In the genomic region with DNA sequence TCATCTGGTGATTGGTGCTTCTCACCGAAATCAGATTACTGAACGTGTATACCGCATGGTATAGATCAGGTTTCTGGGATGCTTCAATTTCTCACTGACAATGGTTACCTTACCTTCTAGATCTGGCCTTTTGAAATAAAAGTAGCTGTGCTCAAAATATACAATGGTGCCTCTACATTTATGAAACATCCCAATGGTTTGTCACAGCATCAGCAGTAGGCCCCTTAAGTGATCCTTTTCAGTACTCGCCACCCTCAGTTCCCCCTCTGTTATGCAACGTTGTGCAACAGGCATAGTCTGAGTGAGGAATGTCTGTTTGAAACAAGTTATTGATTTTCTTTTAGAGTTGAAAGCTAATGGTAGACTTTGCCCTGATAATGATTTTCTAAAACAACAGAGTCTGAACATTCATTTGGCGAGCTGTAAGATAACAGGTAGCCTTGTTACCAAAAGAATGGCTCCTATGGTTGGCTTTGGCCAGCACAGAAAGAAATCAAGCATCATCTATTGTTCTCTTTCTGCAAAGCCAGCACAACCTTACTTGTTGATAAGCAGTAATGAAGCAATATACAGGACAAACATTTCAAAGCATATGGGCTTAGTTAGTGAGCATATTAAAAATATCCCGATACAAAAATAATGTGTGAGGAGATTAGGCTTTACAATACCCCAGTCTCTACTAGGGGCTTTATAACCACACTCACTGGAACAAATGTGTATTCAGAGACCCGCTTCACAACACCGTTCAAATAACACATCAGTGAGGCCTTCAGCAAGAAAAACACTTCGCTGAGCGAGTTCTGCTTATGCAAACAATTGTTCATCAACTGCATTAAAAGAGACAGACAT, we compare ENCODE assay signal across 13 cellular contexts.
DNase-seq lines count a peak whose midpoint lies in the region; ATAC-seq, FAIRE-seq and TF ChIP-seq lines count a peak whose summit lies in the region.
"Had no signal": no experiment of that assay in that cellular context is flagged by ENCODE, and none has a peak within 500 bp of the region (broad histone marks: within the 10 kb centered on the region; RNA-seq: fewer than 3 reads in every experiment).

No MANE protein-coding gene starts in this region.

- H3K27ac Mint-ChIP-seq in activated naive CD8-positive, alpha-beta T cell, result peak overlapping the region; percentile 46
- H3K27ac Mint-ChIP-seq: dendritic cell treated with granulocyte-macrophage colony-stimulating factor and Interleukin-4, amounts not matched to agents 40 ng/mL and 50 ng/mL, for 4 days had no signal

- FAIRE-seq in urothelium cell line (lab: Jason Lieb, UNC), result peak; percentile 44

- H3K27me3 Mint-ChIP-seq in activated naive CD8-positive, alpha-beta T cell, result no peaks in the 10 kb centered on the region
- H3K27me3 Mint-ChIP-seq: CD4-positive, alpha-beta memory T cell; dendritic cell treated with granulocyte-macrophage colony-stimulating factor and Interleukin-4, amounts not matched to agents 40 ng/mL and 50 ng/mL, for 4 days had no signal

- intact Hi-C loops in left cardiac atrium (cut with DNase I), result no loop called here

- peak overlapping the region; percentile 0 for H3K4me3 Mint-ChIP-seq in activated naive CD8-positive, alpha-beta T cell
- H3K4me3 Mint-ChIP-seq: dendritic cell treated with granulocyte-macrophage colony-stimulating factor and Interleukin-4, amounts not matched to agents 40 ng/mL and 50 ng/mL, for 4 days had no signal

- H3K4me1 ChIP-seq in right atrium auricular region (peaks cover 0 to 11% of the 10 kb centered on the region in 2 donors), mesodermal cell (ENCODE audit: control insufficient read depth, insufficient read depth, low read length, poor library complexity, severe bottlenecking) (peaks cover 36% of the 10 kb centered on the region)

- H3K27me3 ChIP-seq in right atrium auricular region, result no peaks in the 10 kb centered on the region

- H3K9me3 Mint-ChIP-seq in activated naive CD8-positive, alpha-beta T cell (ENCODE audit: low read depth), result no peaks in the 10 kb centered on the region
- H3K9me3 Mint-ChIP-seq: CD4-positive, alpha-beta memory T cell; dendritic cell treated with granulocyte-macrophage colony-stimulating factor and Interleukin-4, amounts not matched to agents 40 ng/mL and 50 ng/mL, for 4 days had no signal

- ATAC-seq in left cardiac atrium, result no peak
- ATAC-seq: left ventricle myocardium superior had no signal

- H3K9me3 ChIP-seq in right atrium auricular region (no peaks in the 10 kb centered on the region), mesodermal cell (ENCODE audit: control insufficient read depth, low read length) (no peaks in the 10 kb centered on the region)

- TF ChIP-seq CTCF in right atrium auricular region (IDR thresholded peaks at IDR 0.05), result no peak

- H3K4me3 ChIP-seq in right atrium auricular region (no peak overlapping the region), mesodermal cell (ENCODE audit: extremely low read depth, insufficient read depth, low read length, poor library complexity, severe bottlenecking) (no peak overlapping the region)

- H3K27ac ChIP-seq in right atrium auricular region (no peak overlapping the region), mesodermal cell (ENCODE audit: low read depth, low read length, severe bottlenecking) (peak overlapping the region; percentile 66)

- H3K36me3 Mint-ChIP-seq in activated naive CD8-positive, alpha-beta T cell, result no peaks in the 10 kb centered on the region
- H3K36me3 Mint-ChIP-seq: CD4-positive, alpha-beta memory T cell had no signal

- no peaks in the 10 kb centered on the region for H3K36me3 ChIP-seq in right atrium auricular region
- H3K36me3 ChIP-seq in mesodermal cell (ENCODE audit: control insufficient read depth, insufficient read depth, low read length), result peaks cover 7% of the 10 kb centered on the region

- H3K4me1 Mint-ChIP-seq in activated naive CD8-positive, alpha-beta T cell (ENCODE audit: low read depth), result peaks cover 20% of the 10 kb centered on the region

- peak; percentile 30 for DNase-seq in right atrium auricular region (ENCODE audit: low spot score)
- DNase-seq in left cardiac atrium, result no peak
- DNase-seq in urothelium cell line (ENCODE audit: low spot score), result no peak
- DNase-seq in activated effector memory CD4-positive, alpha-beta T cell treated with anti-CD3 and anti-CD28 coated beads, Interleukin-2, amount 50 U/mL, for 16 hours, result no peak
- DNase-seq in activated gamma-delta T cell treated with Interleukin-2 at 50 U/mL for 16 hours, result no peak
- no peak for DNase-seq in activated naive CD4-positive, alpha-beta T cell (lab: John Stamatoyannopoulos, UW)
- DNase-seq: CD4-positive, alpha-beta memory T cell; left ventricle myocardium superior; NCI-H524 treated with DMSO at 0.1 percent for 48 hours; stimulated activated CD4-positive, alpha-beta T cell treated with anti-CD3 and anti-CD28 coated beads, Interleukin-4, amount 100 ng/mL, for 1 hour had no signal

- WGBS in mesodermal cell (ENCODE audit: insufficient coverage in 2 of 2), 2 experiments, result 94 to 98% methylated on average over 6 to 9 of the region's 11 CpGs
